In the genomic region with DNA sequence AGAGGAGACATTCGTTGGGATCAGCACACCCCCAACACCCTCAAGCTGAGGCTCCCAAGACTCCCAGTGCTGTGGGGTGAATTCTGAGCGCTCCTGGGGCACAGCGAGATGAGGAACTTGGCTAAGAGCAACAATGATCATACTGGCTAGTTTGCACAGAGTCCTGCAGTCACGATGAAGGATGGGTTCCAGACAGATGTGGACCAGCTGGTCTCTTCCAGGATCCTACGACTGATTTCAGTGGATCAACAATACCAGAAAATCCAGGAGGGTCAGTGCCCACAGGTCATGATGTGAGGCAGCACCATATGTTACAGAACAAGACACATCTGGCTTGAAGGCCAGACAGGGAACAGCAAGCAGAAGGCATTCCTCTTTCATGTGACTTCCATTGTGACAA, we compare ENCODE assay signal across 26 cellular contexts. TPM values are rescaled to one million over a fixed set of nuclear protein-coding genes. Genes with fewer than 3 reads are reported as not detected.
"Had no signal": no experiment of that assay in that cellular context is flagged by ENCODE, and none has a peak within 500 bp of the region (broad histone marks: within the 10 kb centered on the region; RNA-seq: fewer than 3 reads in every experiment).

No MANE protein-coding gene starts in this region.

- H3K36me3 ChIP-seq: colonic mucosa, left ventricle myocardium inferior, prostate gland, spleen, tibial artery had no signal

- H3K4me1 ChIP-seq: colonic mucosa, foreskin keratinocyte, left ventricle myocardium inferior, prostate gland, spleen, tibial artery had no signal

- H3K4me3 ChIP-seq: colonic mucosa, dorsolateral prefrontal cortex, hepatocyte, left ventricle myocardium inferior, prostate gland, spleen, tibial artery had no signal

- H3K9me3 ChIP-seq: colonic mucosa, left ventricle myocardium inferior, prostate gland, tibial artery had no signal

- DNase-seq: activated CD4-positive, alpha-beta T cell treated with anti-CD3 and anti-CD28 coated beads for 1 hour; activated CD4-positive, alpha-beta T cell treated with anti-CD3 and anti-CD28 coated beads, Interleukin-2, amount 50 U/mL, for 4 hours; activated CD8-positive, alpha-beta memory T cell treated with anti-CD3 and anti-CD28 coated beads for 24 hours; activated CD8-positive, alpha-beta memory T cell treated with anti-CD3 and anti-CD28 coated beads, Interleukin-2, amount 50 U/mL, for 48 hours; activated naive CD4-positive, alpha-beta T cell treated with Interleukin-2 at 50 U/mL for 16 hours; activated naive CD8-positive, alpha-beta T cell treated with anti-CD3 and anti-CD28 coated beads for 36 hours; activated T-cell treated with anti-CD3 and anti-CD28 coated beads, Interleukin-2, amount 50 U/mL, for 48 hours; colonic mucosa; dorsolateral prefrontal cortex; foreskin keratinocyte; kidney glomerular epithelial cell; left ventricle myocardium inferior; midbrain; spleen; stimulated activated CD4-positive, alpha-beta T cell treated with anti-CD3 and anti-CD28 coated beads, Interleukin-4, amount 100 ng/mL, for 24 hours; stimulated activated naive CD8-positive, alpha-beta T cell treated with anti-CD3 and anti-CD28 coated beads, Interleukin-15, Interleukin-2, amounts not matched to agents 100 U/mL and 50 U/mL, for 24 hours; T-helper 1 cell; tibial artery had no signal

- H3K27ac ChIP-seq: colonic mucosa, epithelial cell of prostate, foreskin keratinocyte, hepatocyte, left ventricle myocardium inferior, prostate gland, spleen, tibial artery had no signal

- H3K27me3 ChIP-seq: foreskin keratinocyte, hepatocyte, tibial artery had no signal

- ATAC-seq: foreskin keratinocyte; natural killer cell treated with Interleukin-12 subunit alpha and Interleukin-12 subunit beta and Interleukin-15 and Interleukin-18, amount 100 ng/mL, for 72 hours; stimulated activated naive CD8-positive, alpha-beta T cell treated with anti-CD3 and anti-CD28 coated beads, Interleukin-15, Interleukin-2, amounts not matched to agents 100 U/mL and 50 U/mL, for 24 hours had no signal

RNA-seq across cellular contexts. Expression of gene OR52K1, which starts 28.8 kb away (rescaled TPM):
- total RNA-seq: activated naive CD8-positive, alpha-beta T cell treated with anti-CD3 and anti-CD28 coated beads for 36 hours; colonic mucosa; fibroblast of lung; foreskin keratinocyte; left ventricle myocardium inferior; natural killer cell treated with Interleukin-12 subunit alpha and Interleukin-12 subunit beta and Interleukin-15 and Interleukin-18, amount 100 ng/mL, for 72 hours; osteocyte; prostate gland had no signal

RNA-seq across cellular contexts. Expression of gene OR52M1, which starts 33.7 kb away (rescaled TPM):
- total RNA-seq: activated naive CD8-positive, alpha-beta T cell treated with anti-CD3 and anti-CD28 coated beads for 36 hours; astrocyte; colonic mucosa; dorsolateral prefrontal cortex; fibroblast of lung; foreskin keratinocyte; left ventricle myocardium inferior; natural killer cell treated with Interleukin-12 subunit alpha and Interleukin-12 subunit beta and Interleukin-15 and Interleukin-18, amount 100 ng/mL, for 72 hours; osteocyte; prostate gland; spleen; subcutaneous adipose tissue had no signal
